In the genomic region with DNA sequence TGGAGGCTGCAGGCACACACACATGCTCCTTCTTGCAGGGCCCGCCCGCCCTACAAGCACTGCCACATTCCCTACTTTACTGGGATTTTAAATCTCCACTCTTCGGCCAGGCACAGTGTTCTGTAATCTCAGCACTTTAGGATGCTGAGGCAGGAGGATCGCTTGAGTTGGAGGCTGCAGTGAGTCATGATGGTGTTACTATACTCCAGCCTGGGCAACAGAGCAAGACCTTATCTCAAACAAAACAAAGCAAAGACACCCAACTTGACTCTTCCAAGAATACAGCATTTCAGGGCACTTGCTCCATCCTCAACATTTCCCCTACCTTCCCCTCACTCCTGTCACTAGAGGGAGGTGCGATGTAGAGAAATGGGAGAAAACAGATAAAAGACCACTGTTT, we compare ENCODE assay signal across 19 cellular contexts.
A peak's percentile ranks its signal among the peaks of the same experiment; 100 is the strongest.
DNase-seq lines count a peak whose midpoint lies in the region; ATAC-seq, FAIRE-seq and TF ChIP-seq lines count a peak whose summit lies in the region.
"Had no signal": no experiment of that assay in that cellular context is flagged by ENCODE, and none has a peak within 500 bp of the region (broad histone marks: within the 10 kb centered on the region; RNA-seq: fewer than 3 reads in every experiment).

No MANE protein-coding gene starts in this region.

- no peak for FAIRE-seq in HTR-8/SVneo (lab: Jason Lieb, UNC)
- FAIRE-seq: G401.6, GM12891 had no signal

- in situ Hi-C loops in Caki2 (cut with HindIII; ENCODE audit: low pct_unique_long_range_greater_than_20kb, low sequenced_read_pairs), result no loop called here
- in situ Hi-C loops in transverse colon (cut with MboI; ENCODE audit: low pct_ligation_motif_present in 1 of 4, low pct_unique_long_range_greater_than_20kb in 1 of 4, low sequenced_read_pairs in 3 of 4), result no loop called here

- DNase-seq in Caki2 (ENCODE audit: low read depth) (peak; percentile 50), endodermal cell (no peak), iris pigment epithelial cell (ENCODE audit: low read depth) (peak; percentile 14), renal cortical epithelial cell (ENCODE audit: low read depth) (peak; percentile 13), transverse colon (no peak), HTR-8/SVneo (ENCODE audit: insufficient read length, low spot score) (no peak)
- DNase-seq: 8988T; AML-193; Calu3; CD4-positive, CD25-positive, alpha-beta regulatory T cell; DMS 273 treated with DMSO at 0.1 percent for 48 hours; DMS79 treated with DMSO at 0.1 percent for 48 hours; EL; HCEC 1CT; HFFc6 had no signal

- H3K27ac ChIP-seq in endodermal cell (ENCODE audit: low read depth, low read length) (no peak overlapping the region), transverse colon (no peak overlapping the region)
- H3K27ac ChIP-seq: BLaER1 had no signal

- H3K4me1 ChIP-seq in endodermal cell (ENCODE audit: control insufficient read depth, insufficient read depth, low read length), result no peaks in the 10 kb centered on the region
- H3K4me1 ChIP-seq in transverse colon, result no peaks in the 10 kb centered on the region
- H3K4me1 ChIP-seq: BLaER1 had no signal

- ATAC-seq in GM21528 (IDR thresholded peaks at IDR 0.05; ENCODE audit: low FRiP score, unreplicated experiment), result no peak

- TF ChIP-seq EP300 in transverse colon (IDR thresholded peaks at IDR 0.05; ENCODE audit: low read depth), result no peak

- intact Hi-C loops in transverse colon (cut with DNase I; ENCODE audit: low total_unique reads), result no loop called here

- H3K9ac ChIP-seq in endodermal cell (ENCODE audit: extremely low read depth, low read length, poor library complexity, severe bottlenecking), result no peak overlapping the region
- H3K9ac ChIP-seq: BLaER1 had no signal

- H3K27me3 Mint-ChIP-seq in endodermal cell (ENCODE audit: insufficient read depth), result no peaks in the 10 kb centered on the region

- H3K4me3 Mint-ChIP-seq in endodermal cell, result no peak overlapping the region
- H3K4me3 Mint-ChIP-seq: CD4-positive, CD25-positive, alpha-beta regulatory T cell; HFFc6 had no signal

- no peaks in the 10 kb centered on the region for H3K36me3 Mint-ChIP-seq in endodermal cell (ENCODE audit: low read depth)
- H3K36me3 Mint-ChIP-seq: CD4-positive, CD25-positive, alpha-beta regulatory T cell had no signal

- H3K27me3 ChIP-seq in endodermal cell (ENCODE audit: control insufficient read depth, insufficient read depth, low read length, poor library complexity, severe bottlenecking) (no peaks in the 10 kb centered on the region), transverse colon (no peaks in the 10 kb centered on the region)
- H3K27me3 ChIP-seq: BLaER1 had no signal

- H3K9me3 Mint-ChIP-seq in endodermal cell, result no peaks in the 10 kb centered on the region
- H3K9me3 Mint-ChIP-seq: CD4-positive, CD25-positive, alpha-beta regulatory T cell; HFFc6 had no signal

- no peaks in the 10 kb centered on the region for H3K36me3 ChIP-seq in endodermal cell (ENCODE audit: control insufficient read depth, insufficient read depth, low read length)
- H3K36me3 ChIP-seq in transverse colon, result no peaks in the 10 kb centered on the region
- H3K36me3 ChIP-seq: BLaER1 had no signal

- H3K4me3 ChIP-seq in endodermal cell (ENCODE audit: low read length), result no peak overlapping the region
- H3K4me3 ChIP-seq in transverse colon, result no peak overlapping the region
- H3K4me3 ChIP-seq: BLaER1 had no signal

- H3K9me3 ChIP-seq in endodermal cell (ENCODE audit: control insufficient read depth, low read length) (no peaks in the 10 kb centered on the region), transverse colon (no peaks in the 10 kb centered on the region)
- H3K9me3 ChIP-seq: BLaER1 had no signal

- H3K4me1 Mint-ChIP-seq in endodermal cell, result no peaks in the 10 kb centered on the region
- H3K4me1 Mint-ChIP-seq: CD4-positive, CD25-positive, alpha-beta regulatory T cell had no signal

- H3K27ac Mint-ChIP-seq in endodermal cell, result no peak overlapping the region
- H3K27ac Mint-ChIP-seq: CD4-positive, CD25-positive, alpha-beta regulatory T cell; HFFc6 had no signal

- no peak for TF ChIP-seq POLR2A in transverse colon (IDR thresholded peaks at IDR 0.05)

- TF ChIP-seq CTCF in endodermal cell (conservative IDR thresholded peaks at IDR 0.05) (peak; percentile 19), transverse colon (IDR thresholded peaks at IDR 0.05) (no peak)

- WGBS in endodermal cell (ENCODE audit: insufficient coverage in 1 of 2, insufficient read length in 1 of 2), 2 experiments, result 95 to 100% methylated on average over 2 to 5 of the region's 5 CpGs
- WGBS in transverse colon (ENCODE audit: low coverage in 1 of 2), 2 donors, result 87 to 100% methylated on average over 2 to 5 of the region's 5 CpGs

Comparison
In these comparisons a context has a peak if more than half of its experiments do, and no peak if none do; other contexts are left out.
1. DNase-seq: peak in Caki2 (single experiment), iris pigment epithelial cell (single experiment) and renal cortical epithelial cell (single experiment); none in endodermal cell (single experiment), transverse colon (single experiment) and HTR-8/SVneo (single experiment).